In the genomic region with DNA sequence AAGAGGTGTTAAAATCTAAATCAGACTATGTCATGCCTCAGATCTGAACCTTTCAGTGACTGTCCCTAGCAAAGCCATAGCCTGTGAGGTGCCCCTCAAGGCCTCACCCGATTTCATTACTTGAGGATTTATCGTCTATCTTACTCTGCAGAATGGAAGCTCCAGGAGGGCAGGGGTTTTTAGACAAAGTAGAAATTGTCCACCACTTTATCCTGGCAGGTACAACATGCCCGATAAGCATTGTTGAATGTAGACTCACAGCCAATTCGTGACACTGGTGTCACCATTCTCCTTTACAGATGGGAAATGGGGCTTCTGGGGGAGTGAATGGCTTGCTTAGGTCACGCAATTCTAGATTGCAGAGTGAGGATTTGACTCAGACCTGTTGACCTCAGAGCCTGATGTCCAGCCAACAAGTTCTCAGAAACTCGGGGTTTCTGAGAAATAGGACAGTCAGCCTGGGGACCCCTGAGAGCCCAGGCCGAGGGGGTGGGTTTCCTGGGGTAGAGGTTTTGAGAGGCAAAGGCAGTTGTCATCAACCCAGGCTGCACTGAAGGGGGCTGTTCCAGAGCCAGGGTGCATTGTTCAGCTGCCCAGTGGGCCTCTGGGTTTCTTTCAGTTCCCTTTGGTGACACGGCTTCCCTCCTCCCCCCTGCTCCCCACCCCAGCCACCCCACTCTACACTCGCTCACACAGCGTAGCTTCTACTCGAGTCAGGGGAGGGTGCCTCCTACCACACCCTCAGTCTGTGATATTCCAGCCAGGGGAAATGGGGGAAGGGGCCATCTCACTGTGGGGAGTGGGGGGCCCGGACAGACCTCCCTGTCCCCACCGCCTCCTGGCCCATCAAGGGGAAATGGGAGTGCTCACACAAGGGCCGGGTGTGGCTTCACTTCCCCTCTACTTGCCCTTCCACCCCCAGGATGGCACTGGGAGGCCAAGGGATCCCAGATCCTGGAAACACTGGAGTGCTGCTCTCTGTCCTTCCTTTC, we compare ENCODE assay signal across 11 cellular contexts. TPM values are rescaled to one million over a fixed set of nuclear protein-coding genes. Genes with fewer than 3 reads are reported as not detected.
DNase-seq lines count a peak whose midpoint lies in the region; ATAC-seq and TF ChIP-seq lines count a peak whose summit lies in the region.
"Had no signal": no experiment of that assay in that cellular context is flagged by ENCODE, and none has a peak within 500 bp of the region (broad histone marks: within the 10 kb centered on the region; RNA-seq: fewer than 3 reads in every experiment).

No MANE protein-coding gene starts in this region.

- H3K36me3 ChIP-seq in gastroesophageal sphincter, result no peaks in the 10 kb centered on the region
- H3K36me3 ChIP-seq: heart right ventricle had no signal

- peak overlapping the region in 1 of 4 donors; percentile 6 for H3K27ac ChIP-seq in gastroesophageal sphincter

- H3K27me3 ChIP-seq in gastroesophageal sphincter, result peaks cover 62% of the 10 kb centered on the region

- H3K4me1 Mint-ChIP-seq in activated CD8-positive, alpha-beta T cell treated with anti-CD3 and anti-CD28 coated beads, Interleukin-2, amount 10 ng/mL, durations not matched to agents 7 days and 5 days (ENCODE audit: low read depth), result peaks cover 37% of the 10 kb centered on the region
- peaks cover 21% of the 10 kb centered on the region for H3K4me1 Mint-ChIP-seq in T-helper 17 cell

- TF ChIP-seq EP300 in gastroesophageal sphincter (IDR thresholded peaks at IDR 0.05), result no peak

- 78 to 87% methylated on average over 4 to 5 of the region's 14 CpGs for WGBS in gastroesophageal sphincter (ENCODE audit: low coverage in 1 of 2), 2 donors

- no peak overlapping the region for H3K4me3 ChIP-seq in gastroesophageal sphincter

- DNase-seq in CD1c-positive myeloid dendritic cell (ENCODE audit: extremely low spot score) (peak; percentile 94), T-helper 17 cell (no peak), left lobe of liver (ENCODE audit: low spot score) (no peak)
- DNase-seq in activated CD8-positive, alpha-beta T cell treated with anti-CD3 and anti-CD28 coated beads, Interleukin-2, amount 10 ng/mL, durations not matched to agents 7 days and 5 days, result no peak
- DNase-seq: activated CD8-positive, alpha-beta memory T cell treated with anti-CD3 and anti-CD28 coated beads, Interleukin-2, amount 50 U/mL, for 48 hours; heart right ventricle had no signal

- no peak overlapping the region for H3K4me3 Mint-ChIP-seq in activated CD8-positive, alpha-beta T cell treated with anti-CD3 and anti-CD28 coated beads, Interleukin-2, amount 10 ng/mL, durations not matched to agents 7 days and 5 days
- no peak overlapping the region for H3K4me3 Mint-ChIP-seq in T-helper 17 cell

- POLR2A ChIA-PET in activated CD8-positive, alpha-beta T cell treated with anti-CD3 and anti-CD28 coated beads, Interleukin-2, amount 10 ng/mL, durations not matched to agents 7 days and 5 days (lab: Charles Lee), result interaction anchor here (0.6 to 1.8 kb wide), 3 partner anchors 11 to 613 kb away, joined by 3 to 4 read pairs (median 3); no protein-coding TSS in a partner anchor

- ATAC-seq in GM19397 (IDR thresholded peaks at IDR 0.05; ENCODE audit: unreplicated experiment), result peak; percentile 28
- peak; percentile 38 for ATAC-seq in HG03095 (IDR thresholded peaks at IDR 0.05; ENCODE audit: unreplicated experiment)
- ATAC-seq in gastroesophageal sphincter, result peak; percentile 24
- no peak for ATAC-seq in activated CD8-positive, alpha-beta T cell treated with anti-CD3 and anti-CD28 coated beads, Interleukin-2, amount 10 ng/mL, durations not matched to agents 7 days and 5 days
- ATAC-seq in T-helper 17 cell, result no peak
- ATAC-seq in left lobe of liver, result no peak
- ATAC-seq in GM18873 (IDR thresholded peaks at IDR 0.05; ENCODE audit: low FRiP score, unreplicated experiment), result no peak

- peaks cover 2% of the 10 kb centered on the region for H3K36me3 Mint-ChIP-seq in activated CD8-positive, alpha-beta T cell treated with anti-CD3 and anti-CD28 coated beads, Interleukin-2, amount 10 ng/mL, durations not matched to agents 7 days and 5 days (ENCODE audit: low read depth)
- peaks cover 6% of the 10 kb centered on the region for H3K36me3 Mint-ChIP-seq in T-helper 17 cell (ENCODE audit: low read depth)

- H3K9me3 ChIP-seq in gastroesophageal sphincter (no peaks in the 10 kb centered on the region), T-helper 17 cell (ENCODE audit: control insufficient read depth, low read length, poor library complexity, severe bottlenecking) (no peaks in the 10 kb centered on the region)
- H3K9me3 ChIP-seq: heart right ventricle had no signal

- H3K27me3 Mint-ChIP-seq in activated CD8-positive, alpha-beta T cell treated with anti-CD3 and anti-CD28 coated beads, Interleukin-2, amount 10 ng/mL, durations not matched to agents 7 days and 5 days (ENCODE audit: low read depth), result peaks cover 16% of the 10 kb centered on the region
- no peaks in the 10 kb centered on the region for H3K27me3 Mint-ChIP-seq in T-helper 17 cell

- H3K4me1 ChIP-seq in gastroesophageal sphincter, result peaks cover 0 to 21% (median 10%) of the 10 kb centered on the region in 3 donors

- H3K27ac Mint-ChIP-seq in activated CD8-positive, alpha-beta T cell treated with anti-CD3 and anti-CD28 coated beads, Interleukin-2, amount 10 ng/mL, durations not matched to agents 7 days and 5 days, result no peak overlapping the region
- no peak overlapping the region for H3K27ac Mint-ChIP-seq in T-helper 17 cell

- TF ChIP-seq POLR2A in gastroesophageal sphincter (IDR thresholded peaks at IDR 0.05), result no peak

- CTCF ChIA-PET in activated CD8-positive, alpha-beta T cell treated with anti-CD3 and anti-CD28 coated beads, Interleukin-2, amount 10 ng/mL, durations not matched to agents 7 days and 5 days (lab: Charles Lee), result no interaction called here

- no peaks in the 10 kb centered on the region for H3K9me3 Mint-ChIP-seq in activated CD8-positive, alpha-beta T cell treated with anti-CD3 and anti-CD28 coated beads, Interleukin-2, amount 10 ng/mL, durations not matched to agents 7 days and 5 days (ENCODE audit: insufficient read depth)

- TF ChIP-seq CTCF in gastroesophageal sphincter (IDR thresholded peaks at IDR 0.05), result no peak

RNA-seq across cellular contexts. Expression of a gene that starts 3.1 kb away (rescaled TPM):
- total RNA-seq in gastroesophageal sphincter, result 10 to 100 TPM in 1 of 4 donors, 1 to 10 TPM in 3; 6.6 to 10.1 (median 8.2) TPM
- 1 to 10 TPM; 7.4 to 8.0 TPM for total RNA-seq in activated CD8-positive, alpha-beta T cell treated with anti-CD3 and anti-CD28 coated beads, Interleukin-2, amount 10 ng/mL, durations not matched to agents 7 days and 5 days
- 10 to 100 TPM; 12.5 to 13.6 TPM for total RNA-seq in T-helper 17 cell
- total RNA-seq in left lobe of liver, result 5.0 TPM

RNA-seq across cellular contexts. Expression of a gene that starts 24.1 kb away (rescaled TPM):
- total RNA-seq in gastroesophageal sphincter, result under 1 TPM in 2 of 4 donors, not detected in 2; 0.31 to 0.67 TPM
- total RNA-seq in activated CD8-positive, alpha-beta T cell treated with anti-CD3 and anti-CD28 coated beads, Interleukin-2, amount 10 ng/mL, durations not matched to agents 7 days and 5 days, result under 1 TPM in 1 of 2 experiments, not detected in 1; 0.21 TPM
- 1 to 10 TPM in 1 of 2 donors, under 1 TPM in 1; 0.23 to 1.2 TPM for total RNA-seq in T-helper 17 cell
- total RNA-seq in left lobe of liver, result 0.15 TPM
- total RNA-seq: M059J had no signal

Comparison
In these comparisons a context has a peak if more than half of its experiments do, and no peak if none do; other contexts are left out.
1. ATAC-seq: peak in GM19397 (single experiment), HG03095 (single experiment) and gastroesophageal sphincter (single experiment); none in activated CD8-positive, alpha-beta T cell treated with anti-CD3 and anti-CD28 coated beads, Interleukin-2, amount 10 ng/mL, durations not matched to agents 7 days and 5 days (single experiment), T-helper 17 cell (single experiment), left lobe of liver (single experiment) and GM18873 (single experiment).